10 cellular contexts compared by ENCODE assay signal in the genomic region with DNA sequence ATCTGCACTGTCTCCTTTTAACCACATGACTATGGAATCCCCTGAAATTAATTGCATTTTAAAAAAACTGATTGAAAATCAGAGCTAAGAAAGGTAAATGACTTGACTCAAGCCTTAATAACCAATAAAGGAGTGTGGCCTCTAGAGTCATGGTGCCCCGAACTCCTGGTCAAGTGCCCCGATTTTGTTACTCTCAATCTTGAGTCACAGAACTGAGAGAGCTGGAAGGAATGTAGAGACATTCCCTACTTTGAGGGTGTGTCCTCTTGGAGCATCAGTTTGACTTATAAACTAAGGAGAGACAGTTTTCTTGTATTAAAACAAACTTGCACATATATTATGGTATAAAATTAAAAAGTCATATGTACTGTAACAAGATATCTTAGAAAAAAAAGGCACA. TPM values are rescaled to one million over a fixed set of nuclear protein-coding genes. Genes with fewer than 3 reads are reported as not detected.
DNase-seq lines count a peak whose midpoint lies in the region; ATAC-seq and TF ChIP-seq lines count a peak whose summit lies in the region.
"Had no signal": no experiment of that assay in that cellular context is flagged by ENCODE, and none has a peak within 500 bp of the region (broad histone marks: within the 10 kb centered on the region; RNA-seq: fewer than 3 reads in every experiment).

No MANE protein-coding gene starts in this region.

- H3K27ac ChIP-seq in PC-3 (ENCODE audit: low read length), result no peak overlapping the region
- peak overlapping the region; percentile 90 for H3K27ac ChIP-seq in epithelial cell of prostate
- H3K27ac ChIP-seq: skin epidermis had no signal

- peaks cover 24% of the 10 kb centered on the region for H3K4me1 ChIP-seq in PC-3 (ENCODE audit: insufficient read depth, low read length)

- no peaks in the 10 kb centered on the region for H3K9me3 Mint-ChIP-seq in activated T-cell treated with anti-CD3 and anti-CD28 coated beads, Interleukin-2, amount 50 U/mL, for 72 hours
- no peaks in the 10 kb centered on the region for H3K9me3 Mint-ChIP-seq in stimulated activated naive CD8-positive, alpha-beta T cell treated with anti-CD3 and anti-CD28 coated beads, Interleukin-15, amount 100 ng/mL, for 72 hours

- POLR2A ChIA-PET in PC-3 (lab: Charles Lee; ENCODE audit: unreplicated experiment), result no interaction called here

- ATAC-seq in activated T-cell treated with anti-CD3 and anti-CD28 coated beads, Interleukin-2, amount 50 U/mL, for 72 hours (replicated peaks in 1 of 2), result no peak
- ATAC-seq in PC-3 (peak; percentile 31), HG03432 (IDR thresholded peaks at IDR 0.05; ENCODE audit: unreplicated experiment) (no peak), HG03039 (IDR thresholded peaks at IDR 0.05; ENCODE audit: unreplicated experiment) (no peak)
- no peak for ATAC-seq in stimulated activated naive CD8-positive, alpha-beta T cell treated with anti-CD3 and anti-CD28 coated beads, Interleukin-15, amount 100 ng/mL, for 72 hours

- H3K36me3 Mint-ChIP-seq in activated T-cell treated with anti-CD3 and anti-CD28 coated beads, Interleukin-2, amount 50 U/mL, for 72 hours (ENCODE audit: insufficient read depth in 2 of 2), result peaks cover 6 to 10% of the 10 kb centered on the region in 2 donors

- H3K9me2 ChIP-seq in PC-3 (replicated peaks; ENCODE audit: low read length), result no peaks in the 10 kb centered on the region

- peaks cover 26% of the 10 kb centered on the region; the same call in 1 of the 2 replicates for H3K36me3 ChIP-seq in PC-3 (ENCODE audit: low read depth, low read length)

- BruUV-seq in PC-3 (replicated peaks; lab: Mats Ljungman, UMichigan), result no TSS peak

- CTCF ChIA-PET in PC-3 (lab: Charles Lee), result interaction anchor here (0.5 kb wide), 1 partner anchor 789 kb away, joined by 3 read pairs; no protein-coding TSS in a partner anchor

- H3K4me3 Mint-ChIP-seq in activated T-cell treated with anti-CD3 and anti-CD28 coated beads, Interleukin-2, amount 50 U/mL, for 72 hours, result peak overlapping the region; percentile 99
- H3K4me3 Mint-ChIP-seq in stimulated activated naive CD8-positive, alpha-beta T cell treated with anti-CD3 and anti-CD28 coated beads, Interleukin-15, amount 100 ng/mL, for 72 hours, result peak overlapping the region; percentile 93 to 98

- peak overlapping the region; percentile 93 for H3K4me2 ChIP-seq in PC-3 (ENCODE audit: low read length)

- H3K27ac Mint-ChIP-seq in activated T-cell treated with anti-CD3 and anti-CD28 coated beads, Interleukin-2, amount 50 U/mL, for 72 hours, result peak overlapping the region; percentile 99
- H3K27ac Mint-ChIP-seq in stimulated activated naive CD8-positive, alpha-beta T cell treated with anti-CD3 and anti-CD28 coated beads, Interleukin-15, amount 100 ng/mL, for 72 hours, result no peak overlapping the region

- DNase-seq in activated T-cell treated with anti-CD3 and anti-CD28 coated beads, Interleukin-2, amount 50 U/mL, for 72 hours, result no peak
- DNase-seq in activated T-cell treated with anti-CD3 and anti-CD28 coated beads, Interleukin-2, amount 50 U/mL, for 48 hours, result no peak
- DNase-seq in PC-3 (peak; percentile 73), epithelial cell of prostate (ENCODE audit: low read depth, low spot score) (no peak), NCI-H2081 treated with DMSO at 0.1 percent for 48 hours (lab: John Stamatoyannopoulos, UW) (no peak)
- no peak for DNase-seq in stimulated activated naive CD8-positive, alpha-beta T cell treated with anti-CD3 and anti-CD28 coated beads, Interleukin-15, amount 100 ng/mL, for 72 hours
- DNase-seq: NCI-H1105 had no signal

- H3K4me1 Mint-ChIP-seq in activated T-cell treated with anti-CD3 and anti-CD28 coated beads, Interleukin-2, amount 50 U/mL, for 72 hours (ENCODE audit: low read depth), result peaks cover 63% of the 10 kb centered on the region
- H3K4me1 Mint-ChIP-seq in stimulated activated naive CD8-positive, alpha-beta T cell treated with anti-CD3 and anti-CD28 coated beads, Interleukin-15, amount 100 ng/mL, for 72 hours, result peaks cover 56% of the 10 kb centered on the region

- H3F3A ChIP-seq in PC-3 (ENCODE audit: low read length, unreplicated experiment), result peaks cover 5% of the 10 kb centered on the region

- no peaks in the 10 kb centered on the region for H3K27me3 ChIP-seq in PC-3 (ENCODE audit: low read length)

- intact Hi-C loops in PC-3 (cut with micrococcal nuclease), result no loop called here

- H2AFZ ChIP-seq in PC-3 (ENCODE audit: low read length), result no peak overlapping the region

- peak overlapping the region; percentile 92 for H3K4me3 ChIP-seq in PC-3 (ENCODE audit: low read length)

- H4K20me1 ChIP-seq in PC-3 (ENCODE audit: low read length), result peaks cover 63% of the 10 kb centered on the region

- H3K27me3 Mint-ChIP-seq in activated T-cell treated with anti-CD3 and anti-CD28 coated beads, Interleukin-2, amount 50 U/mL, for 72 hours (ENCODE audit: low read depth), result no peaks in the 10 kb centered on the region
- H3K27me3 Mint-ChIP-seq in stimulated activated naive CD8-positive, alpha-beta T cell treated with anti-CD3 and anti-CD28 coated beads, Interleukin-15, amount 100 ng/mL, for 72 hours, result no peaks in the 10 kb centered on the region

- peaks cover 75% of the 10 kb centered on the region for H3K79me2 ChIP-seq in PC-3 (ENCODE audit: low read length)

- TF ChIP-seq CTCF in PC-3 (conservative IDR thresholded peaks at IDR 0.05; ENCODE audit: low read depth, low read length), result no peak

- H3K9ac ChIP-seq in PC-3 (ENCODE audit: low read length), result no peak overlapping the region

- H3K9me3 ChIP-seq in PC-3 (ENCODE audit: low read length), result no peaks in the 10 kb centered on the region

RNA-seq across cellular contexts. Expression of a gene that starts 2.4 kb away (rescaled TPM):
- total RNA-seq in activated T-cell treated with anti-CD3 and anti-CD28 coated beads, Interleukin-2, amount 50 U/mL, for 72 hours, result 100 to 1,000 TPM in 1 of 2 donors, 10 to 100 TPM in 1; 75.0 to 110 TPM
- total RNA-seq in PC-3 (2014; rRNA removed), result 89.4 and 134 TPM in 2 replicates

RNA-seq across cellular contexts. Expression of a gene that starts 26.8 kb away (rescaled TPM):
- total RNA-seq in activated T-cell treated with anti-CD3 and anti-CD28 coated beads, Interleukin-2, amount 50 U/mL, for 72 hours, result 10 to 100 TPM; 18.5 to 20.5 TPM
- total RNA-seq in PC-3 (2014; rRNA removed), result 19.8 and 21.7 TPM in 2 replicates
